9 cellular contexts compared by ENCODE assay signal in genomic region chr11:118922745-118923627, GRCh38. TPM values are rescaled to one million over a fixed set of nuclear protein-coding genes. Genes with fewer than 3 reads are reported as not detected.
DNase-seq lines count a peak whose midpoint lies in the region; ATAC-seq, FAIRE-seq and TF ChIP-seq lines count a peak whose summit lies in the region.
"Had no signal": no experiment of that assay in that cellular context is flagged by ENCODE, and none has a peak within 500 bp of the region (broad histone marks: within the 10 kb centered on the region; RNA-seq: fewer than 3 reads in every experiment).

No MANE protein-coding gene starts in this region.

- in situ Hi-C loops in K562 (cut with MboI) = no loop called here

- H3K4me3 ChIP-seq in SK-N-SH (ENCODE audit: low read depth in 2 of 2, low read length in 1 of 2) = peak overlapping the region; percentile 95
- no peak overlapping the region; the same call in 1 of the 2 replicates for H3K4me3 ChIP-seq in K562
- peak overlapping the region; percentile 90 to 94 for H3K4me3 ChIP-seq in left lung
- peak overlapping the region; percentile 93 for H3K4me3 ChIP-seq in suprapubic skin
- H3K4me3 ChIP-seq in SJCRH30 = no peak overlapping the region

- TF ChIP-seq POLR2A in K562 (conservative IDR thresholded peaks at IDR 0.05) (no peak), suprapubic skin (IDR thresholded peaks at IDR 0.05) (no peak)

- CTCF ChIA-PET in SK-N-SH (lab: Yijun Ruan, JAX) (interaction anchor here (0.6 to 0.8 kb wide), 4 partner anchors 10 to 244 kb away, joined by 3 read pairs; partner anchors contain the start of gene DDX6), K562 (lab: Yijun Ruan, JAX; ENCODE audit: low intra/inter-chr PET ratio) (no interaction called here)

- intact Hi-C loops in K562 (cut with micrococcal nuclease) = no loop called here
- intact Hi-C loops in left lung (cut with DNase I) = no loop called here

- BruUV-seq in K562 (replicated peaks; lab: Mats Ljungman, UMichigan) = no TSS peak

- no peaks in the 10 kb centered on the region for H3K9me1 ChIP-seq in K562 (ENCODE audit: control insufficient read depth, insufficient read depth, low read length)

- no peaks in the 10 kb centered on the region for H3K9me2 ChIP-seq in SK-N-SH

- H4K20me1 ChIP-seq in SK-N-SH (ENCODE audit: insufficient read depth) (peaks cover 46% of the 10 kb centered on the region), K562 (replicated peaks; ENCODE audit: control insufficient read depth, insufficient read depth, low read length) (no peaks in the 10 kb centered on the region)

- WGBS in SK-N-SH (ENCODE audit: low lambda C conversion rate) = 37% methylated on average over 5 of the region's 9 CpGs
- 77% methylated on average over 9 of the region's 9 CpGs for WGBS in K562 (ENCODE audit: insufficient coverage, low coverage, missing lambda C conversion rate)
- 12% methylated on average over 5 of the region's 9 CpGs for WGBS in suprapubic skin

- TF ChIP-seq RAD21 in SK-N-SH (IDR thresholded peaks at IDR 0.05; ENCODE audit: low read length) (no peak), K562 (CRISPR knock-in tag; conservative IDR thresholded peaks at IDR 0.05 in 1 of 2, IDR thresholded peaks at IDR 0.05 in 1 of 2) (no peak)

- peaks cover 55% of the 10 kb centered on the region for H3F3A ChIP-seq in SK-N-SH (replicated peaks; ENCODE audit: insufficient read depth)

- H3K27me3 ChIP-seq in SK-N-SH (ENCODE audit: insufficient read depth) = no peaks in the 10 kb centered on the region
- H3K27me3 ChIP-seq in K562 (ENCODE audit: control insufficient read depth in 2 of 2, insufficient read depth in 2 of 2, low read length in 2 of 2) = no peaks in the 10 kb centered on the region
- no peaks in the 10 kb centered on the region for H3K27me3 ChIP-seq in left lung
- H3K27me3 ChIP-seq in suprapubic skin = no peaks in the 10 kb centered on the region
- no peaks in the 10 kb centered on the region for H3K27me3 ChIP-seq in SJCRH30

- no peaks in the 10 kb centered on the region for H3K36me3 ChIP-seq in SK-N-SH (replicated peaks in 1 of 2; ENCODE audit: control insufficient read depth in 1 of 2, insufficient read depth in 2 of 2, low read length in 1 of 2)
- no peaks in the 10 kb centered on the region for H3K36me3 ChIP-seq in K562 (ENCODE audit: control insufficient read depth, insufficient read depth, low read length)
- no peaks in the 10 kb centered on the region for H3K36me3 ChIP-seq in left lung
- H3K36me3 ChIP-seq in suprapubic skin = no peaks in the 10 kb centered on the region
- no peaks in the 10 kb centered on the region for H3K36me3 ChIP-seq in SJCRH30

- TF ChIP-seq EP300 in SK-N-SH (IDR thresholded peaks at IDR 0.05; ENCODE audit: borderline replicate concordance in 1 of 2, low read depth in 1 of 2, low read length in 1 of 2) (no peak), K562 (IDR thresholded peaks at IDR 0.05; ENCODE audit: low read length) (no peak), suprapubic skin (IDR thresholded peaks at IDR 0.05) (no peak)

- H3K9me3 ChIP-seq in SK-N-SH (no peaks in the 10 kb centered on the region), K562 (replicated peaks; ENCODE audit: control insufficient read depth, insufficient read depth, low read depth, low read length) (no peaks in the 10 kb centered on the region), left lung (no peaks in the 10 kb centered on the region), suprapubic skin (no peaks in the 10 kb centered on the region), SJCRH30 (replicated peaks) (no peaks in the 10 kb centered on the region)

- TF ChIP-seq CTCF in SK-N-SH (IDR thresholded peaks at IDR 0.05) (no peak), K562 (IDR thresholded peaks at IDR 0.05 in 2 of 3, conservative IDR thresholded peaks at IDR 0.05 in 1 of 3; ENCODE audit: insufficient read depth in 2 of 3, low read depth in 1 of 3, low read length in 3 of 3) (no peak), left lung (IDR thresholded peaks at IDR 0.05) (no peak), suprapubic skin (IDR thresholded peaks at IDR 0.05) (no peak)

- peaks cover 44 to 73% of the 10 kb centered on the region in 2 experiments; a peak in 3 of 4 replicates for H3K4me1 ChIP-seq in SK-N-SH (ENCODE audit: control insufficient read depth in 1 of 2, insufficient read depth in 2 of 2, low read depth in 1 of 2, low read length in 1 of 2)
- peaks cover 67 to 89% of the 10 kb centered on the region in 2 experiments for H3K4me1 ChIP-seq in K562 (replicated peaks in 1 of 2; ENCODE audit: control insufficient read depth in 2 of 2, insufficient read depth in 2 of 2, low read length in 2 of 2)
- H3K4me1 ChIP-seq in left lung = peaks cover 50 to 88% of the 10 kb centered on the region in 2 donors
- peaks cover 88% of the 10 kb centered on the region for H3K4me1 ChIP-seq in suprapubic skin
- H3K4me1 ChIP-seq in SJCRH30 = peaks cover 45% of the 10 kb centered on the region

- no peak for FAIRE-seq in K562 (lab: Jason Lieb, UNC)
- FAIRE-seq: A204.1 had no signal

- POLR2A ChIA-PET in SK-N-SH (lab: Yijun Ruan, JAX) = interaction anchor here (5.0 kb wide), 1 partner anchor 14 kb away, joined by 37 read pairs; no protein-coding TSS in a partner anchor
- POLR2A ChIA-PET in K562 (lab: Yijun Ruan, JAX) = interaction anchor here (0.6 to 3.1 kb wide), 6 partner anchors 10 to 134 kb away, joined by 3 to 16 read pairs (median 3); no protein-coding TSS in a partner anchor

- H3K79me2 ChIP-seq in SK-N-SH (ENCODE audit: insufficient read depth) (peaks cover 82% of the 10 kb centered on the region), K562 (ENCODE audit: control insufficient read depth, insufficient read depth, low read length) (peaks cover 45% of the 10 kb centered on the region)

- peak overlapping the region; percentile 94 for H3K9ac ChIP-seq in SK-N-SH
- peak overlapping the region in 1 of 2 experiments; percentile 93; a peak in 3 of 4 replicates for H3K9ac ChIP-seq in K562 (ENCODE audit: insufficient read depth in 1 of 2, low read depth in 2 of 2, low read length in 2 of 2)

- peak; percentile 15 for DNase-seq in SK-N-SH
- no peak for DNase-seq in K562 (ENCODE audit: extremely low read depth in 1 of 4, low spot score in 3 of 4)
- peak in 1 of 2 donors; percentile 66 for DNase-seq in left lung
- DNase-seq in suprapubic skin (ENCODE audit: low spot score in 2 of 2) = peak in 1 of 2 donors; percentile 61
- DNase-seq in NCI-H526 treated with DMSO at 0.1 percent for 48 hours (lab: John Stamatoyannopoulos, UW) = no peak
- no peak for DNase-seq in NCI-H748 (lab: John Stamatoyannopoulos, UW; ENCODE audit: unreplicated experiment)
- no peak for DNase-seq in SJCRH30

- H2AFZ ChIP-seq in SK-N-SH (ENCODE audit: low read depth) (no peak overlapping the region), K562 (ENCODE audit: low read depth, low read length) (no peak overlapping the region)

- H3K4me2 ChIP-seq in SK-N-SH (peak overlapping the region; percentile 89), K562 (ENCODE audit: insufficient read depth, low read length) (peak overlapping the region; percentile 94; the same call in 1 of the 2 replicates)

- H3K27ac ChIP-seq in SK-N-SH (ENCODE audit: low read depth in 2 of 2, low read length in 1 of 2) (peak overlapping the region; percentile 68 to 95), K562 (ENCODE audit: extremely low read depth, low read depth, low read length) (no peak overlapping the region), left lung (peak overlapping the region; percentile 84 to 88), suprapubic skin (peak overlapping the region; percentile 96), SJCRH30 (no peak overlapping the region)

- ATAC-seq in SK-N-SH treated with all-trans-retinoic acid at 6 μM for 48 hours = no peak
- ATAC-seq in K562 = no peak
- ATAC-seq in left lung = no peak

RNA-seq across cellular contexts. Expression of gene BCL9L, which starts 2.7 kb away (rescaled TPM):
- 4.5 and 12.1 TPM in 2 replicates for polyA plus RNA-seq in SK-N-SH (2012; rRNA removed)
- 4.6 and 8.6 TPM in 2 replicates for polyA plus RNA-seq in SK-N-SH (2012; cell fraction: cytosol; rRNA removed)
- polyA plus RNA-seq in SK-N-SH (2012; cell fraction: nucleus; rRNA removed) = 21.7 and 24.0 TPM in 2 replicates
- 10.2 and 17.0 TPM in 2 replicates for total RNA-seq in K562 (2011; cell fraction: chromatin; rRNA removed; ENCODE audit: low replicate concordance)
- total RNA-seq in K562 (2011; cell fraction: nucleolus; rRNA removed) = 8.0 and 8.2 TPM in 2 replicates
- total RNA-seq in K562 (2011; cell fraction: nucleoplasm; rRNA removed) = 8.4 and 9.2 TPM in 2 replicates
- 2.6 and 3.3 TPM in 2 replicates for total RNA-seq in K562 (2014; rRNA removed)
- total RNA-seq in K562 (2014; rRNA removed; fragmentation: Illumina TruSeq; extraction: Trizol) = 0.38 and 0.76 TPM in 2 replicates
- 2.2 and 2.5 TPM in 2 replicates for total RNA-seq in K562 (2015; rRNA removed; fragmentation: Illumina TruSeq; extraction: Trizol)
- 14.6 and 17.9 TPM in 2 replicates for total RNA-seq in K562 (2021)
- 0.61 and 1.3 TPM in 2 replicates for polyA plus RNA-seq in K562 (2011; rRNA removed)
- polyA plus RNA-seq in K562 (2011; cell fraction: cytosol; rRNA removed) = 0.52 and 2.5 TPM in 2 replicates
- polyA plus RNA-seq in K562 (2011; cell fraction: nucleus; rRNA removed) = 6.3 and 14.0 TPM in 2 replicates
- polyA plus RNA-seq in K562 (2012) = 9.7 and 9.9 TPM in 2 replicates
- polyA plus RNA-seq in K562 (2014; fragmentation: Illumina TruSeq; extraction: Trizol) = 7.6 and 10.1 TPM in 2 replicates
- under 1 TPM; 0.01 to 0.03 TPM for polyA plus RNA-seq in K562 (2014; fragmentation: Nextera tagmentation; extraction: Ambion mirVana)
- polyA plus RNA-seq in K562 (2014; rRNA removed) = 4.8 and 5.3 TPM in 2 replicates
- polyA minus RNA-seq in K562 (2011; rRNA and poly(A)+ RNA removed) = 0.33 and 0.60 TPM in 2 replicates
- polyA minus RNA-seq in K562 (2011; cell fraction: cytosol; rRNA and poly(A)+ RNA removed) = 4.6 and 5.6 TPM in 2 replicates
- polyA minus RNA-seq in K562 (2011; cell fraction: nucleus; rRNA and poly(A)+ RNA removed) = 3.8 and 4.8 TPM in 2 replicates
- total RNA-seq in left lung = 10 to 100 TPM; 79.4 to 88.9 TPM
- 10 to 100 TPM; 50.0 to 58.9 (median 56.3) TPM for total RNA-seq in suprapubic skin
- 2.2 and 4.3 TPM in 2 replicates for total RNA-seq in SJCRH30 (2014; rRNA removed; shearing (Covaris generic))

RNA-seq across cellular contexts. Expression of gene UPK2, which starts 33.1 kb away (rescaled TPM):
- polyA plus RNA-seq in SK-N-SH (2012; rRNA removed) (0.15 and 0.21 TPM in 2 replicates), K562 (2011; rRNA removed) (not detected in 2 replicates), K562 (2014; fragmentation: Illumina TruSeq; extraction: Trizol) (not detected in 2 replicates), K562 (2014; fragmentation: Nextera tagmentation; extraction: Ambion mirVana) (not detected), K562 (2014; rRNA removed) (not detected in 2 replicates)
- polyA plus RNA-seq in SK-N-SH (2012; cell fraction: cytosol; rRNA removed) = 0.13 and 0.16 TPM in 2 replicates
- 0.14 and 0.38 TPM in 2 replicates for polyA plus RNA-seq in SK-N-SH (2012; cell fraction: nucleus; rRNA removed)
- total RNA-seq in K562 (2011; cell fraction: chromatin; rRNA removed; ENCODE audit: low replicate concordance) = not detected in 2 replicates
- total RNA-seq in K562 (2011; cell fraction: nucleolus; rRNA removed) = not detected in 2 replicates
- total RNA-seq in K562 (2011; cell fraction: nucleoplasm; rRNA removed) = not detected in 2 replicates
- total RNA-seq in K562 (2014; rRNA removed) (not detected in 2 replicates), K562 (2014; rRNA removed; fragmentation: Illumina TruSeq; extraction: Trizol) (not detected in 2 replicates), K562 (2015; rRNA removed; fragmentation: Illumina TruSeq; extraction: Trizol) (not detected in 2 replicates), K562 (2021) (not detected in 2 replicates), left lung (not detected), suprapubic skin (not detected)
- not detected in 2 replicates for polyA plus RNA-seq in K562 (2011; cell fraction: cytosol; rRNA removed)
- polyA plus RNA-seq in K562 (2011; cell fraction: nucleus; rRNA removed) = not detected in 2 replicates
- not detected in 2 replicates for polyA plus RNA-seq in K562 (2012)
- not detected in 2 replicates for polyA minus RNA-seq in K562 (2011; rRNA and poly(A)+ RNA removed)
- polyA minus RNA-seq in K562 (2011; cell fraction: cytosol; rRNA and poly(A)+ RNA removed) = not detected in 2 replicates
- polyA minus RNA-seq in K562 (2011; cell fraction: nucleus; rRNA and poly(A)+ RNA removed) = not detected in 2 replicates
- total RNA-seq in SJCRH30 (2014; rRNA removed; shearing (Covaris generic)) = not detected in 2 replicates

RNA-seq across cellular contexts. Expression of gene CXCR5, which starts 39.3 kb away (rescaled TPM):
- polyA plus RNA-seq in SK-N-SH (2012; rRNA removed) (0.02 TPM in 1 of 2 replicates, not detected in the other), K562 (2011; rRNA removed) (not detected in 2 replicates), K562 (2014; fragmentation: Illumina TruSeq; extraction: Trizol) (not detected in 2 replicates), K562 (2014; fragmentation: Nextera tagmentation; extraction: Ambion mirVana) (under 1 TPM; 0.03 to 0.06 TPM), K562 (2014; rRNA removed) (not detected in 2 replicates)
- polyA plus RNA-seq in SK-N-SH (2012; cell fraction: cytosol; rRNA removed) = not detected in 2 replicates
- not detected in 2 replicates for polyA plus RNA-seq in SK-N-SH (2012; cell fraction: nucleus; rRNA removed)
- total RNA-seq in K562 (2011; cell fraction: chromatin; rRNA removed; ENCODE audit: low replicate concordance) = not detected in 2 replicates
- total RNA-seq in K562 (2011; cell fraction: nucleolus; rRNA removed) = not detected in 2 replicates
- not detected in 2 replicates for total RNA-seq in K562 (2011; cell fraction: nucleoplasm; rRNA removed)
- total RNA-seq in K562 (2014; rRNA removed) (not detected in 2 replicates), K562 (2014; rRNA removed; fragmentation: Illumina TruSeq; extraction: Trizol) (not detected in 2 replicates), K562 (2015; rRNA removed; fragmentation: Illumina TruSeq; extraction: Trizol) (not detected in 2 replicates), K562 (2021) (0.04 TPM in 1 of 2 replicates, not detected in the other), left lung (under 1 TPM in 1 of 2 donors, not detected in 1; 0.10 TPM), suprapubic skin (not detected)
- 0.03 TPM in 1 of 2 replicates, not detected in the other for polyA plus RNA-seq in K562 (2011; cell fraction: cytosol; rRNA removed)
- polyA plus RNA-seq in K562 (2011; cell fraction: nucleus; rRNA removed) = not detected in 2 replicates
- polyA plus RNA-seq in K562 (2012) = not detected in 2 replicates
- polyA minus RNA-seq in K562 (2011; rRNA and poly(A)+ RNA removed) = not detected in 2 replicates
- not detected in 2 replicates for polyA minus RNA-seq in K562 (2011; cell fraction: cytosol; rRNA and poly(A)+ RNA removed)
- polyA minus RNA-seq in K562 (2011; cell fraction: nucleus; rRNA and poly(A)+ RNA removed) = not detected in 2 replicates
- total RNA-seq in SJCRH30 (2014; rRNA removed; shearing (Covaris generic)) = not detected in 2 replicates

RNA-seq across cellular contexts. Expression of gene FOXR1, which starts 48.6 kb away (rescaled TPM):
- not detected in 2 replicates for polyA plus RNA-seq in SK-N-SH (2012; rRNA removed)
- polyA plus RNA-seq in SK-N-SH (2012; cell fraction: cytosol; rRNA removed) = not detected in 2 replicates
- not detected in 2 replicates for polyA plus RNA-seq in SK-N-SH (2012; cell fraction: nucleus; rRNA removed)
- total RNA-seq in K562 (2011; cell fraction: chromatin; rRNA removed; ENCODE audit: low replicate concordance) = not detected in 2 replicates
- total RNA-seq in K562 (2011; cell fraction: nucleolus; rRNA removed) = not detected in 2 replicates
- not detected in 2 replicates for total RNA-seq in K562 (2011; cell fraction: nucleoplasm; rRNA removed)
- total RNA-seq in K562 (2014; rRNA removed) = not detected in 2 replicates
- not detected in 2 replicates for total RNA-seq in K562 (2014; rRNA removed; fragmentation: Illumina TruSeq; extraction: Trizol)
- total RNA-seq in K562 (2015; rRNA removed; fragmentation: Illumina TruSeq; extraction: Trizol) = not detected in 2 replicates
- total RNA-seq in K562 (2021) = not detected in 2 replicates
- polyA plus RNA-seq in K562 (2011; rRNA removed) = not detected in 2 replicates
- not detected in 2 replicates for polyA plus RNA-seq in K562 (2011; cell fraction: cytosol; rRNA removed)
- not detected in 2 replicates for polyA plus RNA-seq in K562 (2011; cell fraction: nucleus; rRNA removed)
- polyA plus RNA-seq in K562 (2012) = not detected in 2 replicates
- polyA plus RNA-seq in K562 (2014; fragmentation: Illumina TruSeq; extraction: Trizol) = not detected in 2 replicates
- not detected for polyA plus RNA-seq in K562 (2014; fragmentation: Nextera tagmentation; extraction: Ambion mirVana)
- polyA plus RNA-seq in K562 (2014; rRNA removed) = not detected in 2 replicates
- not detected in 2 replicates for polyA minus RNA-seq in K562 (2011; rRNA and poly(A)+ RNA removed)
- not detected in 2 replicates for polyA minus RNA-seq in K562 (2011; cell fraction: cytosol; rRNA and poly(A)+ RNA removed)
- not detected in 2 replicates for polyA minus RNA-seq in K562 (2011; cell fraction: nucleus; rRNA and poly(A)+ RNA removed)
- total RNA-seq in left lung = not detected
- total RNA-seq in suprapubic skin = not detected
- not detected in 2 replicates for total RNA-seq in SJCRH30 (2014; rRNA removed; shearing (Covaris generic))

Comparison
In these comparisons a context has a peak if more than half of its experiments do, and no peak if none do; other contexts are left out.
1. H3K27ac ChIP-seq: peak in SK-N-SH (2 of 2), left lung (2 of 2) and suprapubic skin (single experiment); none in K562 (single experiment) and SJCRH30 (single experiment).
2. H3K4me3 ChIP-seq: peak in SK-N-SH (2 of 2), left lung (2 of 2) and suprapubic skin (single experiment); none in K562 (single experiment) and SJCRH30 (single experiment).